Comparison of ENCODE assay signal across 2 cellular contexts in the genomic region with DNA sequence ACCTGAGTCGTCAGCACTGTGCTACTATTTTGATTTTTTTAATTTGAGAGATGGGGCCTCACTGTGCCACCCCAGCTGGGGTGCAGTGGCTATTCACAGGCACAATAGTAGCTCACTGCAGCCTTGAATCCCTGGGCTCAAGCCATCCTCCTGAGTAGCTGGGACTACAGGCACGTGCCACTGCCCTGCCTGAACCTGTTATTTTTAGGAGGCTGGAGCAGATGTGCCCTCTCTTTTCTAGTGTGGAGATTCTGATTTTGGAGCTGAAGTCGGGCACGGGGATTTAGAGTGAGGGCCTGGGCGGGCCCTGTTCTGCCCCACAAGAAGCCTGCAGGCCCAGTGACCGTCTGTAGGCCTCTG.
TF ChIP-seq lines count a peak whose summit lies in the region.

No MANE protein-coding gene starts in this region.

TF ChIP-seq in A549, 52 proteins besides CTCF, POLR2A, EP300 and RAD21:
- TF ChIP-seq CHD4 (IDR thresholded peaks at IDR 0.05; ENCODE audit: borderline replicate concordance), result no peak
- no peak for TF ChIP-seq MAFK (IDR thresholded peaks at IDR 0.05; ENCODE audit: partially characterized antibody)
- TF ChIP-seq, protein P1, sequence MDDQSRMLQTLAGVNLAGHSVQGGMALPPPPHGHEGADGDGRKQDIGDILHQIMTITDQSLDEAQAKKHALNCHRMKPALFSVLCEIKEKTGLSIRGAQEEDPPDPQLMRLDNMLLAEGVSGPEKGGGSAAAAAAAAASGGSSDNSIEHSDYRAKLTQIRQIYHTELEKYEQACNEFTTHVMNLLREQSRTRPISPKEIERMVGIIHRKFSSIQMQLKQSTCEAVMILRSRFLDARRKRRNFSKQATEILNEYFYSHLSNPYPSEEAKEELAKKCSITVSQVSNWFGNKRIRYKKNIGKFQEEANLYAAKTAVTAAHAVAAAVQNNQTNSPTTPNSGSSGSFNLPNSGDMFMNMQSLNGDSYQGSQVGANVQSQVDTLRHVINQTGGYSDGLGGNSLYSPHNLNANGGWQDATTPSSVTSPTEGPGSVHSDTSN (IDR thresholded peaks at IDR 0.05), result no peak
- TF ChIP-seq CEBPB (IDR thresholded peaks at IDR 0.05), result no peak
- TF ChIP-seq JUNB (IDR thresholded peaks at IDR 0.05), result no peak
- TF ChIP-seq ZC3H11A (IDR thresholded peaks at IDR 0.05), result no peak
- no peak for TF ChIP-seq HDAC2 (IDR thresholded peaks at IDR 0.05)
- no peak for TF ChIP-seq HOXA7 (CRISPR knock-in tag; IDR thresholded peaks at IDR 0.05)
- TF ChIP-seq HOXB13 (CRISPR knock-in tag; IDR thresholded peaks at IDR 0.05; ENCODE audit: low read depth), result no peak
- no peak for TF ChIP-seq ZNF302 (CRISPR knock-in tag; IDR thresholded peaks at IDR 0.05)

TF ChIP-seq in IMR-90, 13 proteins besides CTCF, POLR2A, EP300 and RAD21:
- TF ChIP-seq SMC3 (IDR thresholded peaks at IDR 0.05; ENCODE audit: low read depth, low read length) (no peak), CEBPB (IDR thresholded peaks at IDR 0.05; ENCODE audit: low read depth, low read length) (no peak), BHLHE40 (IDR thresholded peaks at IDR 0.05; ENCODE audit: low read depth, low read length) (no peak), FOS (IDR thresholded peaks at IDR 0.05; ENCODE audit: low read depth, low read length) (no peak), MAFK (IDR thresholded peaks at IDR 0.05; ENCODE audit: low read depth, low read length) (no peak), RFX5 (IDR thresholded peaks at IDR 0.05; ENCODE audit: low read depth, low read length) (no peak), MAZ (IDR thresholded peaks at IDR 0.05; ENCODE audit: borderline replicate concordance, low read depth, low read length) (no peak), RCOR1 (IDR thresholded peaks at IDR 0.05; ENCODE audit: insufficient replicate concordance, low read length) (no peak), MXI1 (IDR thresholded peaks at IDR 0.05; ENCODE audit: borderline replicate concordance, low read depth, low read length) (no peak), NFE2L2 (IDR thresholded peaks at IDR 0.05; ENCODE audit: low read depth, low read length) (no peak), CHD1 (IDR thresholded peaks at IDR 0.05; ENCODE audit: low read depth, low read length) (no peak), USF2 (IDR thresholded peaks at IDR 0.05; ENCODE audit: low read depth, low read length) (no peak), ELK1 (IDR thresholded peaks at IDR 0.05; ENCODE audit: borderline replicate concordance, low read depth, low read length) (no peak)
